ENCODE assay signal across 8 cellular contexts in the genomic region with DNA sequence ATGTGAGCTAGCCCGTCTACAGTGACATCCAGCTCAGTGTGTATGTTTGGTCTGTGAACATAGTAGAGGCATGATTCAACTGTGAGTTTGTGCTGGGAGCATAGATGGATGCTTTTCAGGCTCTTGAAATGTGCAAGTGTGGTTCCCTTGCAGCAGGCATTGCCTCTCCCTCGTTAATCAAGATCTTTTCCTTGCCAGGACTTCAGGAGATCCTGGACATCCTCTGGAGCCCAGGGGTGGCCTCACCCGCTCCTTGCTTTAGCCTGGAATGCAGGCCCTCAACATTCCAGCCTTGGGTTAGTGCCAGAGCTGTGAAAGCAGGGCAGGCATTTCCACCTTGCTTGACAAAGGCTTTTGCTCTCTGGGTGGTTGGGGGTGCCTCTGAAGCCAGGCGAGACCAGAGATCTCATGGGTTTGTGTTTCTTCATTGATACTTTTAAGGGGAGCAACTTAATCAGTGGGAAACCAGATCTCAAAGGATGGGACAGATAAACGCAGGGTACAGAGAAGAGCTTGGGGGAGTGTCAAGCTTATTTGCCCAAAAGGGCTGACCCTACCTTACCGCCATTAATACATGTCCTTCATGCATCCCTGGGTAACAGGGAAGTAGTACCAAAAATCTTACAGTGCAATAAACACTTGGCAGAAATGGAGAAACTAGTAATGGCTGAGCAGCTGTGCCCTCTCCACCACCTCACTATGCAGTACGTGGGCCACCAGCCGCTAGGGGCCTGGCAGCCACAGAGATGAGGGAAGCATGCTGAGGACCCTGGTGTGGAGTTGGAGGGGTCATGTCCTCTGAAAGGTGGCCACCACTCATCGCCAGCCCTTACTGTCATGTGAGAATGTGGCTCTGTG.
DNase-seq lines count a peak whose midpoint lies in the region; ATAC-seq and TF ChIP-seq lines count a peak whose summit lies in the region.

No MANE protein-coding gene starts in this region.

- peak; percentile 24 for DNase-seq in NCI-H2196 (lab: John Stamatoyannopoulos, UW; ENCODE audit: unreplicated experiment)
- no peak for DNase-seq in NCI-H2196 treated with DMSO at 0.1 percent for 48 hours (lab: John Stamatoyannopoulos, UW; ENCODE audit: unreplicated experiment)
- peak; percentile 47 for DNase-seq in OCI-LY7 (ENCODE audit: low spot score)
- peak; percentile 85 for DNase-seq in renal cortical epithelial cell (ENCODE audit: low read depth)
- no peak for DNase-seq in HuH-7.5 (ENCODE audit: low spot score)

- H3K36me3 ChIP-seq in OCI-LY7 (ENCODE audit: insufficient read depth, low read length) = no peaks in the 10 kb centered on the region; the same call in 1 of the 2 replicates

- H3K4me2 ChIP-seq in OCI-LY7 (ENCODE audit: low read length) = peak overlapping the region; percentile 55

- H4K20me1 ChIP-seq in OCI-LY7 (ENCODE audit: insufficient read depth, low read length) = peaks cover 26% of the 10 kb centered on the region

- no peak overlapping the region for H3K4me3 ChIP-seq in OCI-LY7 (ENCODE audit: low read depth, low read length, poor library complexity, severe bottlenecking)

- TF ChIP-seq CTCF in OCI-LY7 (conservative IDR thresholded peaks at IDR 0.05; ENCODE audit: low read length) = peak; percentile 61

- ATAC-seq in esophagus mucosa (peak; percentile 39), HG03039 (IDR thresholded peaks at IDR 0.05; ENCODE audit: unreplicated experiment) (no peak), HG02588 (IDR thresholded peaks at IDR 0.05; ENCODE audit: unreplicated experiment) (no peak)

- BruUV-seq in OCI-LY7 (replicated peaks; lab: Mats Ljungman, UMichigan) = no TSS peak

- POLR2A ChIA-PET in OCI-LY7 (lab: Charles Lee) = interaction anchor here (0.6 to 2.9 kb wide), 11 partner anchors 8 to 75 kb away, joined by 3 to 18 read pairs (median 4); no protein-coding TSS in a partner anchor

- peaks cover 13% of the 10 kb centered on the region; the same call in 1 of the 2 replicates for H3K79me2 ChIP-seq in OCI-LY7 (ENCODE audit: insufficient read depth, low read depth, low read length)

- intact Hi-C loops in OCI-LY7 (cut with micrococcal nuclease; ENCODE audit: unreplicated experiment) = no loop called here

- no peaks in the 10 kb centered on the region for H3K9me3 ChIP-seq in OCI-LY7 (ENCODE audit: low read length)

- H2AFZ ChIP-seq in OCI-LY7 (ENCODE audit: low read length) = no peak overlapping the region

- no peaks in the 10 kb centered on the region for H3K9me2 ChIP-seq in OCI-LY7 (ENCODE audit: insufficient read depth, low read length)

- H3K27ac ChIP-seq in OCI-LY7 (ENCODE audit: low read depth, low read length, poor library complexity, severe bottlenecking) = peak overlapping the region; percentile 29

- peaks cover 92% of the 10 kb centered on the region for H3K4me1 ChIP-seq in OCI-LY7 (ENCODE audit: insufficient read depth, low read length, poor library complexity, severe bottlenecking)

- CTCF ChIA-PET in OCI-LY7 (lab: Charles Lee; ENCODE audit: unreplicated experiment) = interaction anchor here (1.0 to 1.9 kb wide), 3 partner anchors 11 to 53 kb away, joined by 3 to 5 read pairs (median 3); no protein-coding TSS in a partner anchor

Comparison
In these comparisons a context has a peak if more than half of its experiments do, and no peak if none do; other contexts are left out.
1. DNase-seq: peak in NCI-H2196 (single experiment), OCI-LY7 (single experiment) and renal cortical epithelial cell (single experiment); none in NCI-H2196 treated with DMSO at 0.1 percent for 48 hours (single experiment) and HuH-7.5 (single experiment).